8 cellular contexts compared by ENCODE assay signal in genomic region chrX:17860811-17861495, GRCh38. TPM values are rescaled to one million over a fixed set of nuclear protein-coding genes. Genes with fewer than 3 reads are reported as not detected.
A peak's percentile ranks its signal among the peaks of the same experiment; 100 is the strongest.
DNase-seq lines count a peak whose midpoint lies in the region; ATAC-seq, FAIRE-seq and TF ChIP-seq lines count a peak whose summit lies in the region.

Gene RAI2 (minus strand): TSS chrX:17861298. CDS start chrX:17802010, 59,288 bp downstream.

- no peaks in the 10 kb centered on the region for H3K36me3 ChIP-seq in SK-N-MC (ENCODE audit: insufficient read depth, low read length)
- no peaks in the 10 kb centered on the region for H3K36me3 ChIP-seq in colonic mucosa
- H3K36me3 ChIP-seq in mesodermal cell (ENCODE audit: control insufficient read depth, insufficient read depth, low read length) = no peaks in the 10 kb centered on the region
- no peaks in the 10 kb centered on the region for H3K36me3 ChIP-seq in suprapubic skin

- peaks cover 4% of the 10 kb centered on the region for H3K27me3 ChIP-seq in colonic mucosa
- peaks cover 4% of the 10 kb centered on the region for H3K27me3 ChIP-seq in suprapubic skin

- peak; percentile 4 for DNase-seq in GM12892 (ENCODE audit: insufficient read length)
- DNase-seq in SK-N-MC (ENCODE audit: low read depth, low spot score) = no peak
- no peak for DNase-seq in colonic mucosa
- peak; percentile 68 to 78 for DNase-seq in suprapubic skin (ENCODE audit: low spot score in 2 of 2)
- DNase-seq in HFFc6 = no peak

- peaks cover 6% of the 10 kb centered on the region for H3K27me3 Mint-ChIP-seq in HFFc6 (ENCODE audit: insufficient read depth)

- no peak for FAIRE-seq in GM12892 (lab: Jason Lieb, UNC)

- TF ChIP-seq POLR2A in GM12892 (IDR thresholded peaks at IDR 0.05; ENCODE audit: low read depth, low read length) = no peak
- TF ChIP-seq POLR2A in suprapubic skin (IDR thresholded peaks at IDR 0.05) = no peak

- WGBS in mesodermal cell (ENCODE audit: insufficient coverage in 2 of 2), 2 experiments = 0 to 1% methylated on average over 9 to 28 of the region's 98 CpGs
- 21% methylated on average over 19 of the region's 98 CpGs for WGBS in suprapubic skin

- no peaks in the 10 kb centered on the region for H3K9me3 Mint-ChIP-seq in HFFc6

- H3K4me1 ChIP-seq in colonic mucosa (no peaks in the 10 kb centered on the region), mesodermal cell (ENCODE audit: control insufficient read depth, insufficient read depth, low read length, poor library complexity, severe bottlenecking) (peaks cover 4% of the 10 kb centered on the region), suprapubic skin (no peaks in the 10 kb centered on the region)

- H3K4me3 ChIP-seq in SK-N-MC = 0 out of 2 replicates have a peak within 1 kb of the TSS, but pooled peaks have one; percentile 25
- peak within 1 kb of the TSS; percentile 31 for H3K4me3 ChIP-seq in colonic mucosa
- H3K4me3 ChIP-seq in mesodermal cell (ENCODE audit: extremely low read depth, insufficient read depth, low read length, poor library complexity, severe bottlenecking) = peak within 1 kb of the TSS; percentile 45
- peak within 1 kb of the TSS; percentile 49 for H3K4me3 ChIP-seq in suprapubic skin

- H3K4me3 Mint-ChIP-seq in HFFc6 = no peak within 1 kb of the TSS

- H3K9ac ChIP-seq in SK-N-MC (ENCODE audit: insufficient read length) (no peak within 1 kb of the TSS), colonic mucosa (ENCODE audit: low read depth in 2 of 2, low read length in 2 of 2) (peak within 1 kb of the TSS in 1 of 2 donors; percentile 43)

- no peaks in the 10 kb centered on the region for H3K36me3 Mint-ChIP-seq in HFFc6 (ENCODE audit: low read depth)

- no peaks in the 10 kb centered on the region for H3K4me1 Mint-ChIP-seq in HFFc6 (ENCODE audit: low read depth)

- ATAC-seq in GM21423 (IDR thresholded peaks at IDR 0.05; ENCODE audit: unreplicated experiment) = no peak
- ATAC-seq in GM18870 (IDR thresholded peaks at IDR 0.05; ENCODE audit: unreplicated experiment) = no peak

- H3K27ac ChIP-seq in SK-N-MC = no peak within 1 kb of the TSS
- H3K27ac ChIP-seq in colonic mucosa = no peak within 1 kb of the TSS
- no peak within 1 kb of the TSS for H3K27ac ChIP-seq in mesodermal cell (ENCODE audit: low read depth, low read length, severe bottlenecking)
- H3K27ac ChIP-seq in suprapubic skin = peak within 1 kb of the TSS; percentile 50

- TF ChIP-seq CTCF in colonic mucosa (IDR thresholded peaks at IDR 0.05) = no peak
- no peak for TF ChIP-seq CTCF in suprapubic skin (IDR thresholded peaks at IDR 0.05)
- no peak for TF ChIP-seq CTCF in HFFc6 (IDR thresholded peaks at IDR 0.05)

- H3K27ac Mint-ChIP-seq in HFFc6 = no peak within 1 kb of the TSS

- intact Hi-C loops in colonic mucosa (cut with DNase I) = no loop called here

- H3K9me3 ChIP-seq in SK-N-MC (ENCODE audit: low read depth, low read length) = no peaks in the 10 kb centered on the region
- no peaks in the 10 kb centered on the region for H3K9me3 ChIP-seq in colonic mucosa
- no peaks in the 10 kb centered on the region for H3K9me3 ChIP-seq in mesodermal cell (ENCODE audit: control insufficient read depth, low read length)
- H3K9me3 ChIP-seq in suprapubic skin = no peaks in the 10 kb centered on the region

- TF ChIP-seq EP300 in suprapubic skin (IDR thresholded peaks at IDR 0.05) = no peak

RNA-seq across cellular contexts. Expression of gene RAI2, which starts in this region (rescaled TPM):
- not detected for polyA plus RNA-seq in GM12892 (2012; ENCODE audit: missing spikeins)
- 1 to 10 TPM; 1.7 to 4.8 TPM for total RNA-seq in colonic mucosa
- polyA plus RNA-seq in mesodermal cell (2013, experiment 1 of 2) = 3.9 TPM
- polyA plus RNA-seq in mesodermal cell (2013, experiment 2 of 2) = 2.6 TPM
- total RNA-seq in suprapubic skin = 10 to 100 TPM in 1 of 4 donors, 1 to 10 TPM in 3; 4.4 to 11.2 (median 6.5) TPM
- total RNA-seq in HFFc6 (2021; fragmentation: NEBNext Ultra II Directional; extraction: Animal tissue kit (Norgen Biotek cat#: 25700)) = not detected

Comparison
In these comparisons a context has a peak if more than half of its experiments do, and no peak if none do; other contexts are left out.
1. DNase-seq: peak in GM12892 (single experiment) and suprapubic skin (2 of 2); none in SK-N-MC (single experiment), colonic mucosa (single experiment) and HFFc6 (single experiment).
2. Peak in every context shown above with its lines, with median percentiles within 50 percentile points of each other: H3K4me3 ChIP-seq.